ENCODE assay signal across 17 cellular contexts in genomic region chr15:64314456-64314855, GRCh38.
"Had no signal": no experiment of that assay in that cellular context is flagged by ENCODE, and none has a peak within 500 bp of the region (broad histone marks: within the 10 kb centered on the region; RNA-seq: fewer than 3 reads in every experiment).

No MANE protein-coding gene starts in this region.

- H3K9me3 ChIP-seq: adrenal gland, body of pancreas, esophagus muscularis mucosa had no signal

- H3K27me3 ChIP-seq: adrenal gland, body of pancreas, esophagus muscularis mucosa had no signal

- H3K27ac ChIP-seq: adrenal gland, body of pancreas had no signal

- DNase-seq: activated CD4-positive, alpha-beta T cell treated with anti-CD3 and anti-CD28 coated beads, Interleukin-2, amount 10 ng/mL, durations not matched to agents 24 days and 14 days; activated CD8-positive, alpha-beta T cell treated with anti-CD3 and anti-CD28 coated beads for 36 hours; activated naive CD4-positive, alpha-beta T cell treated with anti-CD3 and anti-CD28 coated beads, Interleukin-2, amount 10 ng/mL, durations not matched to agents 7 days and 5 days; activated T-cell treated with anti-CD3 and anti-CD28 coated beads, Interleukin-2, amount 50 U/mL, for 1 hour; adrenal gland; body of pancreas; central memory CD4-positive, alpha-beta T cell; effector CD4-positive, alpha-beta T cell; immature natural killer cell; mesenchymal stem cell; nucleus accumbens; posterior cingulate gyrus; stimulated activated CD4-positive, alpha-beta T cell treated with anti-CD3 and anti-CD28 coated beads, Interleukin-12 subunit alpha, Interleukin-12 subunit beta, amount 100 ng/mL, for 4 hours; stimulated activated CD4-positive, alpha-beta T cell treated with anti-CD3 and anti-CD28 coated beads, Interleukin-1b, Interleukin-23, amount 100 ng/mL, for 48 hours; stimulated activated CD8-positive, alpha-beta memory T cell treated with anti-CD3 and anti-CD28 coated beads, Interleukin-4, amount 100 ng/mL, for 48 hours; stimulated activated naive CD4-positive, alpha-beta T cell had no signal

- ATAC-seq: activated CD8-positive, alpha-beta T cell treated with anti-CD3 and anti-CD28 coated beads for 36 hours; body of pancreas had no signal

- H3K4me3 ChIP-seq: adrenal gland, body of pancreas, esophagus muscularis mucosa had no signal

- H3K36me3 ChIP-seq: adrenal gland, esophagus muscularis mucosa had no signal
